ENCODE assay signal across 16 cellular contexts in genomic region chr5:167730656-167731055, GRCh38.
A peak's percentile ranks its signal among the peaks of the same experiment; 100 is the strongest.
DNase-seq lines count a peak whose midpoint lies in the region; ATAC-seq and TF ChIP-seq lines count a peak whose summit lies in the region.
"Had no signal": no experiment of that assay in that cellular context is flagged by ENCODE, and none has a peak within 500 bp of the region (broad histone marks: within the 10 kb centered on the region; RNA-seq: fewer than 3 reads in every experiment).

No MANE protein-coding gene starts in this region.

- H3K36me3 ChIP-seq in adipocyte (ENCODE audit: control insufficient read depth, insufficient read depth, low read length, severe bottlenecking) (no peaks in the 10 kb centered on the region), skeletal muscle satellite cell (ENCODE audit: insufficient read depth, low read length) (no peaks in the 10 kb centered on the region)
- H3K36me3 ChIP-seq: MG63 had no signal

- H3K9me3 Mint-ChIP-seq in HFFc6, result no peaks in the 10 kb centered on the region

- no peak overlapping the region for H3K27ac ChIP-seq in right cardiac atrium (ENCODE audit: low read length)
- H3K27ac ChIP-seq: KMS-11 had no signal

- peak overlapping the region; percentile 62 for H3K27ac Mint-ChIP-seq in HFFc6
- H3K27ac Mint-ChIP-seq: B cell; CD4-positive, CD25-positive, alpha-beta regulatory T cell had no signal

- H3K9ac ChIP-seq in adipocyte (ENCODE audit: low read length), result peak overlapping the region; percentile 58
- H3K9ac ChIP-seq in skeletal muscle satellite cell (ENCODE audit: low read depth, low read length), result peak overlapping the region; percentile 50
- H3K9ac ChIP-seq: KMS-11 had no signal

- H3K4me3 ChIP-seq in adipocyte (ENCODE audit: low read length) (peak overlapping the region; percentile 46), fibroblast of pulmonary artery (replicated peaks; ENCODE audit: low read depth, low read length) (no peak overlapping the region), skeletal muscle satellite cell (ENCODE audit: low read length) (no peak overlapping the region), right cardiac atrium (ENCODE audit: low read length) (no peak overlapping the region)
- H3K4me3 ChIP-seq: MG63 had no signal

- H3K4me1 ChIP-seq in adipocyte (ENCODE audit: control insufficient read depth, insufficient read depth, low read length) (peaks cover 34% of the 10 kb centered on the region), skeletal muscle satellite cell (ENCODE audit: control insufficient read depth, insufficient read depth, low read length) (peaks cover 14% of the 10 kb centered on the region), right cardiac atrium (ENCODE audit: control insufficient read depth, insufficient read depth, low read length) (no peaks in the 10 kb centered on the region)

- TF ChIP-seq CTCF in HFFc6 (IDR thresholded peaks at IDR 0.05) (no peak), fibroblast of pulmonary artery (IDR thresholded peaks at IDR 0.05; ENCODE audit: low read length, missing control alignments) (no peak)

- H3K36me3 Mint-ChIP-seq in HFFc6 (ENCODE audit: low read depth), result no peaks in the 10 kb centered on the region
- H3K36me3 Mint-ChIP-seq: CD4-positive, CD25-positive, alpha-beta regulatory T cell had no signal

- WGBS in right cardiac atrium, result 79% methylated on average over 2 of the region's 2 CpGs

- peaks cover 45% of the 10 kb centered on the region for H3K4me1 Mint-ChIP-seq in HFFc6 (ENCODE audit: low read depth)
- H3K4me1 Mint-ChIP-seq: B cell; CD4-positive, CD25-positive, alpha-beta regulatory T cell had no signal

- DNase-seq in HFFc6, result no peak
- no peak for DNase-seq in adipocyte (ENCODE audit: low read depth)
- peak; percentile 36 for DNase-seq in fibroblast of pulmonary artery (ENCODE audit: low read depth)
- DNase-seq in right cardiac atrium, result no peak
- no peak for DNase-seq in RPMI8226
- DNase-seq: CD4-positive, CD25-positive, alpha-beta regulatory T cell; NCI-H1092; NCI-H2081 treated with DMSO at 0.1 percent for 48 hours; NCI-H510A treated with DMSO at 0.1 percent for 48 hours; NCI-H82; SHP77 had no signal

- no peak overlapping the region for H3K4me2 ChIP-seq in skeletal muscle satellite cell (ENCODE audit: low read length)
- H3K4me2 ChIP-seq: KMS-11 had no signal

- H3K9me3 ChIP-seq in adipocyte (ENCODE audit: control insufficient read depth, low read length), result no peaks in the 10 kb centered on the region
- no peaks in the 10 kb centered on the region for H3K9me3 ChIP-seq in skeletal muscle satellite cell (replicated peaks; ENCODE audit: low read length)
- H3K9me3 ChIP-seq in right cardiac atrium (ENCODE audit: control insufficient read depth, low read length), result no peaks in the 10 kb centered on the region
- H3K9me3 ChIP-seq: MG63 had no signal

- H3K27me3 Mint-ChIP-seq in HFFc6 (ENCODE audit: insufficient read depth), result no peaks in the 10 kb centered on the region
- H3K27me3 Mint-ChIP-seq: B cell; CD4-positive, CD25-positive, alpha-beta regulatory T cell had no signal

- H3K27me3 ChIP-seq in adipocyte (replicated peaks; ENCODE audit: control insufficient read depth, insufficient read depth, low read length), result no peaks in the 10 kb centered on the region
- no peaks in the 10 kb centered on the region for H3K27me3 ChIP-seq in skeletal muscle satellite cell (ENCODE audit: control insufficient read depth, insufficient read depth, low read length)
- no peaks in the 10 kb centered on the region for H3K27me3 ChIP-seq in right cardiac atrium (ENCODE audit: control insufficient read depth, insufficient read depth)
- H3K27me3 ChIP-seq: MG63 had no signal

- ATAC-seq in GM21526 (IDR thresholded peaks at IDR 0.05; ENCODE audit: low FRiP score, unreplicated experiment) (no peak), right cardiac atrium (no peak)

- peak overlapping the region; percentile 31; the same call in 1 of the 2 replicates for H3K4me3 Mint-ChIP-seq in HFFc6
- H3K4me3 Mint-ChIP-seq: B cell; CD4-positive, CD25-positive, alpha-beta regulatory T cell had no signal

- intact Hi-C loops in right cardiac atrium (cut with DNase I), result no loop called here
